ENCODE assay signal across 1 cellular context in genomic region chr17:50210249-50211225, GRCh38.
TF ChIP-seq lines count a peak whose summit lies in the region.

No MANE protein-coding gene starts in this region.

TF ChIP-seq in HEK293, 187 proteins besides CTCF, POLR2A, EP300 and RAD21 (continued from another document and continues in another):
- TF ChIP-seq ZNF280C (tag by site-specific recombination; IDR thresholded peaks at IDR 0.05) (no peak), ZNF350 (tag by site-specific recombination; IDR thresholded peaks at IDR 0.05) (no peak), SP7 (tag by site-specific recombination; IDR thresholded peaks at IDR 0.05) (peak; percentile 44; the same call in 1 of the 2 replicates), ZSCAN16 (tag by site-specific recombination; IDR thresholded peaks at IDR 0.05) (no peak), ZNF2 (tag by site-specific recombination; IDR thresholded peaks at IDR 0.05) (no peak), ZFP37 (tag by site-specific recombination; IDR thresholded peaks at IDR 0.05) (no peak), ZNF26 (tag by site-specific recombination; IDR thresholded peaks at IDR 0.05) (no peak), ZNF785 (tag by site-specific recombination; IDR thresholded peaks at IDR 0.05) (no peak), ZNF112 (tag by site-specific recombination; IDR thresholded peaks at IDR 0.05) (no peak), ZNF121 (tag by site-specific recombination; IDR thresholded peaks at IDR 0.05) (no peak), ZBTB1 (tag by site-specific recombination; IDR thresholded peaks at IDR 0.05) (no peak), ZNF140 (tag by site-specific recombination; IDR thresholded peaks at IDR 0.05) (no peak), ZIC2 (tag by site-specific recombination; IDR thresholded peaks at IDR 0.05) (peak; percentile 93), ZNF169 (tag by site-specific recombination; IDR thresholded peaks at IDR 0.05) (no peak), ZNF776 (tag by site-specific recombination; IDR thresholded peaks at IDR 0.05; ENCODE audit: borderline replicate concordance) (no peak), ZNF521 (tag by site-specific recombination; IDR thresholded peaks at IDR 0.05) (no peak), ZNF629 (tag by site-specific recombination; IDR thresholded peaks at IDR 0.05) (0 out of 2 replicates have a peak, but pooled peaks have one; percentile 35), ELK4 (IDR thresholded peaks at IDR 0.05; ENCODE audit: borderline replicate concordance, low read depth, low read length) (no peak), TCF7L2 (IDR thresholded peaks at IDR 0.05; ENCODE audit: borderline replicate concordance, low read depth, low read length) (no peak), ZNF473 (tag by site-specific recombination; IDR thresholded peaks at IDR 0.05) (no peak), SP3 (tag by site-specific recombination; IDR thresholded peaks at IDR 0.05) (no peak), ZBTB11 (tag by site-specific recombination; conservative IDR thresholded peaks at IDR 0.05; ENCODE audit: low read depth) (no peak), ZSCAN18 (tag by site-specific recombination; IDR thresholded peaks at IDR 0.05) (no peak), EGR2 (tag by site-specific recombination; IDR thresholded peaks at IDR 0.05; ENCODE audit: low read depth) (no peak; the same call in 1 of the 2 replicates), ZNF654 (tag by site-specific recombination; IDR thresholded peaks at IDR 0.05; ENCODE audit: low read depth) (no peak), GLIS2 (tag by site-specific recombination; IDR thresholded peaks at IDR 0.05) (peak; percentile 93), ZNF114 (tag by site-specific recombination; IDR thresholded peaks at IDR 0.05) (no peak), ZNF677 (tag by site-specific recombination; IDR thresholded peaks at IDR 0.05) (no peak), ZNF664 (tag by site-specific recombination; IDR thresholded peaks at IDR 0.05) (no peak), ZNF341 (tag by site-specific recombination; IDR thresholded peaks at IDR 0.05; ENCODE audit: low read depth) (peak; percentile 57), ZBTB7A (tag by site-specific recombination; IDR thresholded peaks at IDR 0.05; ENCODE audit: low read depth) (no peak), ZNF221 (tag by site-specific recombination; IDR thresholded peaks at IDR 0.05; ENCODE audit: borderline replicate concordance) (no peak), ZNF560 (tag by site-specific recombination; IDR thresholded peaks at IDR 0.05; ENCODE audit: borderline replicate concordance) (no peak), ZNF202 (tag by site-specific recombination; IDR thresholded peaks at IDR 0.05; ENCODE audit: borderline replicate concordance) (no peak), ZNF549 (tag by site-specific recombination; IDR thresholded peaks at IDR 0.05) (no peak), ZNF433 (tag by site-specific recombination; IDR thresholded peaks at IDR 0.05; ENCODE audit: low read depth) (no peak), ZNF138 (tag by site-specific recombination; IDR thresholded peaks at IDR 0.05; ENCODE audit: borderline replicate concordance) (no peak), ZNF791 (tag by site-specific recombination; IDR thresholded peaks at IDR 0.05) (no peak), ZBTB10 (tag by site-specific recombination; IDR thresholded peaks at IDR 0.05) (no peak; the same call in 1 of the 2 replicates), ZNF843 (tag by site-specific recombination; IDR thresholded peaks at IDR 0.05) (no peak), RBAK (tag by site-specific recombination; IDR thresholded peaks at IDR 0.05) (no peak), ZFP41 (tag by site-specific recombination; IDR thresholded peaks at IDR 0.05; ENCODE audit: borderline replicate concordance) (no peak), ZNF600 (tag by site-specific recombination; IDR thresholded peaks at IDR 0.05) (no peak), ZNF174 (tag by site-specific recombination; IDR thresholded peaks at IDR 0.05) (no peak), ZNF280D (tag by site-specific recombination; IDR thresholded peaks at IDR 0.05) (no peak), ZSCAN23 (tag by site-specific recombination; IDR thresholded peaks at IDR 0.05) (no peak), ZNF184 (tag by site-specific recombination; IDR thresholded peaks at IDR 0.05) (no peak), ZBTB21 (tag by site-specific recombination; IDR thresholded peaks at IDR 0.05) (no peak), PBX3 (CRISPR knock-in tag; IDR thresholded peaks at IDR 0.05) (peak; percentile 38; the same call in 1 of the 2 replicates), ZNF837 (tag by site-specific recombination; IDR thresholded peaks at IDR 0.05) (no peak), ZNF692 (tag by site-specific recombination; IDR thresholded peaks at IDR 0.05) (no peak)
